8 cellular contexts compared by ENCODE assay signal in genomic region chrX:73943572-73943899, GRCh38.
DNase-seq lines count a peak whose midpoint lies in the region; ATAC-seq, FAIRE-seq and TF ChIP-seq lines count a peak whose summit lies in the region.

No MANE protein-coding gene starts in this region.

- H3K27me3 Mint-ChIP-seq in T-helper 2 cell treated with Interferon-gamma antibody and Interleukin-4, amounts not matched to agents 5 μg/mL and 100 μg/mL, for 36 hours (ENCODE audit: low read depth): no peaks in the 10 kb centered on the region
- H3K27me3 Mint-ChIP-seq in activated T-helper 17 cell treated with anti-CD3 and anti-CD28 coated beads, Interleukin-2, amount 50 U/mL, for 72 hours: no peaks in the 10 kb centered on the region

- peak overlapping the region; percentile 24 to 40 for H3K9ac ChIP-seq in kidney (ENCODE audit: low read length in 2 of 2)

- 42% methylated on average over 5 of the region's 5 CpGs for WGBS in suprapubic skin

- no peak for ATAC-seq in activated T-helper 17 cell treated with anti-CD3 and anti-CD28 coated beads, Interleukin-2, amount 50 U/mL, for 72 hours (replicated peaks)
- ATAC-seq in GM19467 (IDR thresholded peaks at IDR 0.05; ENCODE audit: unreplicated experiment): no peak
- no peak for ATAC-seq in HG03439 (IDR thresholded peaks at IDR 0.05; ENCODE audit: unreplicated experiment)

- no peaks in the 10 kb centered on the region for H3K36me3 ChIP-seq in kidney (ENCODE audit: control insufficient read depth in 1 of 2, insufficient read depth in 2 of 2, low read length in 2 of 2)
- H3K36me3 ChIP-seq in suprapubic skin: peaks cover 2% of the 10 kb centered on the region

- H3K27ac ChIP-seq in kidney (ENCODE audit: low read depth in 2 of 2, low read length in 2 of 2) (peak overlapping the region in 1 of 2 donors; percentile 17), suprapubic skin (peak overlapping the region; percentile 89)

- H3K9me3 ChIP-seq in kidney (ENCODE audit: control insufficient read depth in 1 of 2, low read length in 2 of 2) (no peaks in the 10 kb centered on the region), suprapubic skin (no peaks in the 10 kb centered on the region)

- no peaks in the 10 kb centered on the region for H3K27me3 ChIP-seq in suprapubic skin

- no peaks in the 10 kb centered on the region for H3K9me3 Mint-ChIP-seq in T-helper 2 cell treated with Interferon-gamma antibody and Interleukin-4, amounts not matched to agents 5 μg/mL and 100 μg/mL, for 36 hours
- no peaks in the 10 kb centered on the region for H3K9me3 Mint-ChIP-seq in activated T-helper 17 cell treated with anti-CD3 and anti-CD28 coated beads, Interleukin-2, amount 50 U/mL, for 72 hours

- no peak for DNase-seq in T-helper 2 cell treated with Interferon-gamma antibody and Interleukin-4, amounts not matched to agents 5 μg/mL and 100 μg/mL, for 36 hours (ENCODE audit: low spot score)
- DNase-seq in T-helper 2 cell (no peak), kidney (no peak), suprapubic skin (ENCODE audit: low spot score in 2 of 2) (no peak), NCI-H524 (lab: John Stamatoyannopoulos, UW) (no peak)

- peaks cover 14% of the 10 kb centered on the region for H3K4me1 Mint-ChIP-seq in T-helper 2 cell treated with Interferon-gamma antibody and Interleukin-4, amounts not matched to agents 5 μg/mL and 100 μg/mL, for 36 hours (ENCODE audit: low read depth)
- H3K4me1 Mint-ChIP-seq in activated T-helper 17 cell treated with anti-CD3 and anti-CD28 coated beads, Interleukin-2, amount 50 U/mL, for 72 hours: peaks cover 4% of the 10 kb centered on the region

- no peak for TF ChIP-seq CTCF in kidney (IDR thresholded peaks at IDR 0.05; ENCODE audit: borderline replicate concordance, extremely low read depth, insufficient read depth)
- TF ChIP-seq CTCF in suprapubic skin (IDR thresholded peaks at IDR 0.05): no peak

- peak overlapping the region; percentile 89 for H3K27ac Mint-ChIP-seq in T-helper 2 cell treated with Interferon-gamma antibody and Interleukin-4, amounts not matched to agents 5 μg/mL and 100 μg/mL, for 36 hours
- peak overlapping the region; percentile 98 for H3K27ac Mint-ChIP-seq in activated T-helper 17 cell treated with anti-CD3 and anti-CD28 coated beads, Interleukin-2, amount 50 U/mL, for 72 hours

- FAIRE-seq in kidney (lab: Jason Lieb, UNC): no peak

- H3K4me1 ChIP-seq in kidney (ENCODE audit: control insufficient read depth in 1 of 2, insufficient read depth in 1 of 2, low read depth in 1 of 2, low read length in 2 of 2) (no peaks in the 10 kb centered on the region), suprapubic skin (peaks cover 3% of the 10 kb centered on the region)

- H3K4me3 ChIP-seq in kidney (ENCODE audit: low read length in 2 of 2): peak overlapping the region; percentile 91 to 96
- H3K4me3 ChIP-seq in suprapubic skin: peak overlapping the region; percentile 64

- no peak for TF ChIP-seq POLR2A in suprapubic skin (IDR thresholded peaks at IDR 0.05)

- peak overlapping the region; percentile 86 for H3K4me3 Mint-ChIP-seq in T-helper 2 cell treated with Interferon-gamma antibody and Interleukin-4, amounts not matched to agents 5 μg/mL and 100 μg/mL, for 36 hours
- H3K4me3 Mint-ChIP-seq in activated T-helper 17 cell treated with anti-CD3 and anti-CD28 coated beads, Interleukin-2, amount 50 U/mL, for 72 hours: peak overlapping the region; percentile 93

- peaks cover 10% of the 10 kb centered on the region for H3K36me3 Mint-ChIP-seq in T-helper 2 cell treated with Interferon-gamma antibody and Interleukin-4, amounts not matched to agents 5 μg/mL and 100 μg/mL, for 36 hours (ENCODE audit: low read depth)
- peaks cover 29% of the 10 kb centered on the region for H3K36me3 Mint-ChIP-seq in activated T-helper 17 cell treated with anti-CD3 and anti-CD28 coated beads, Interleukin-2, amount 50 U/mL, for 72 hours (ENCODE audit: low read depth)

- no peak for TF ChIP-seq EP300 in suprapubic skin (IDR thresholded peaks at IDR 0.05)

- intact Hi-C loops in kidney (cut with DNase I): no loop called here
